9 cellular contexts compared by ENCODE assay signal in the genomic region with DNA sequence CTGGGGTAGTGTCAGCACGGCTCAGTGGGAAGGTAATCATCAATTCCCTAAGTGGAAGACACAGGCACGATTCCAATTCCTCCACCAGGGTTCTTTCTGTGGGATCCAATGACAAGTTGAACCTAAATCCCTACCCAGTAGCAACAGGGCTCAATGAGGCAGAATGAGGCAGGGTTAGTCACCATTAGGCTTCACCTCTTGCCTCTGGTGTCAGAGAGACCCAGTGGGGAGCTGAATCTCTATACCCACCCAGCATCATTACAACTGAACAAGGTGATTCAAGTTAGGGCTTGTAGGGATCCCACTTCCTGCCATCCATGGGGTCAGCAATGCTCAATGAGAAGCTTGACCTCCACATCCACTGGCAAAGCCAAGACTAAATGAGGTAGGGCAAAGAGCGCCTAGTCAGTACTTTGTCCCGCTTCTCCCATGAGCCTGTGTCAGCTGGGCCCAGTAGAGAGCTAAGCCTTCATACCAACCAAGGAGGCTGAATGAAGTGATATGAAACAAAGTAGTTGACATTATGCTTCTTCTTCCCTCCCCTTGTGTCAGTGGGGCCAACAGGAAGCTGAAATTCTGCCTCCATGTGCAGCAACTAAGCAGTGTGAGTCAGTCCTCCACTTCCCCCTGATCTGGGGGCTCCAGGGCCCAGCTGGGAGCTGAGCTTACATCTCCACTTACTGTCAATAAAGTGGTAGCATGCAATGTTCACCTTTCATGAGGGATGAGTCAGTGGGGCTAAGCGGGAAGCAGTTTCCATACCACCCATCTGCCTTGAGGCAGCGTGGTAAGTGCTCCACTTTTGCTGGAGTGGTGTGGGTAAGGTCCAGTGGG. TPM values are rescaled to one million over a fixed set of nuclear protein-coding genes. Genes with fewer than 3 reads are reported as not detected.
A peak's percentile ranks its signal among the peaks of the same experiment; 100 is the strongest.
DNase-seq lines count a peak whose midpoint lies in the region; ATAC-seq, FAIRE-seq and TF ChIP-seq lines count a peak whose summit lies in the region.
"Had no signal": no experiment of that assay in that cellular context is flagged by ENCODE, and none has a peak within 500 bp of the region (broad histone marks: within the 10 kb centered on the region; RNA-seq: fewer than 3 reads in every experiment).

No MANE protein-coding gene starts in this region.

- FAIRE-seq in keratinocyte (lab: Jason Lieb, UNC) = peak; percentile 95

- no peaks in the 10 kb centered on the region for H3K36me3 Mint-ChIP-seq in CD8-positive, alpha-beta memory T cell

- no peaks in the 10 kb centered on the region for H3K27me3 ChIP-seq in CD8-positive, alpha-beta memory T cell (ENCODE audit: insufficient read depth, low read length, poor library complexity, severe bottlenecking)
- H3K27me3 ChIP-seq in Karpas-422 (ENCODE audit: low read length) (no peaks in the 10 kb centered on the region), keratinocyte (ENCODE audit: control insufficient read depth, extremely low read depth, insufficient read depth, low read length) (no peaks in the 10 kb centered on the region)

- H3K4me3 Mint-ChIP-seq in CD8-positive, alpha-beta memory T cell = peak overlapping the region; percentile 49 to 80 (median 72)

- no peaks in the 10 kb centered on the region for H3K9me2 ChIP-seq in Karpas-422 (replicated peaks; ENCODE audit: insufficient read depth, low read length)

- ATAC-seq in GM21528 (IDR thresholded peaks at IDR 0.05; ENCODE audit: low FRiP score, unreplicated experiment) (no peak), HG03039 (IDR thresholded peaks at IDR 0.05; ENCODE audit: unreplicated experiment) (no peak)
- ATAC-seq: psoas muscle had no signal

- POLR2A ChIA-PET in CD8-positive, alpha-beta memory T cell (lab: Charles Lee) = no interaction called here

- no peak for TF ChIP-seq CTCF in keratinocyte (optimal IDR thresholded peaks at IDR 0.05 in 1 of 3, IDR thresholded peaks at IDR 0.05 in 1 of 3, conservative IDR thresholded peaks at IDR 0.05 in 1 of 3; ENCODE audit: extremely low read depth in 1 of 3, insufficient read depth in 2 of 3, low read length in 3 of 3)

- H3K36me3 ChIP-seq in CD8-positive, alpha-beta memory T cell (ENCODE audit: insufficient read depth, low read length) = no peaks in the 10 kb centered on the region
- H3K36me3 ChIP-seq in Karpas-422 (ENCODE audit: insufficient read depth, low read length) = no peaks in the 10 kb centered on the region
- no peaks in the 10 kb centered on the region for H3K36me3 ChIP-seq in keratinocyte (ENCODE audit: control insufficient read depth in 2 of 2, extremely low read depth in 1 of 2, insufficient read depth in 2 of 2, low read length in 2 of 2)

- H3K4me1 ChIP-seq in CD8-positive, alpha-beta memory T cell (ENCODE audit: insufficient read depth, low read length) = no peaks in the 10 kb centered on the region
- H3K4me1 ChIP-seq in Karpas-422 (ENCODE audit: low read length) (0 out of 2 replicates have a peak, but pooled peaks cover 3% of the 10 kb centered on the region), keratinocyte (ENCODE audit: control insufficient read depth, extremely low read depth, insufficient read depth, low read length) (peaks cover 14% of the 10 kb centered on the region)
- H3K4me1 ChIP-seq: psoas muscle had no signal

- dilution Hi-C loops in keratinocyte (cut with MboI; ENCODE audit: extremely low pct_ligation_motif_present, low sequenced_read_pairs) = no loop called here

- peak overlapping the region; percentile 55 for H3K4me2 ChIP-seq in Karpas-422 (ENCODE audit: low read depth, low read length, poor library complexity, severe bottlenecking)
- peak overlapping the region; percentile 24 for H3K4me2 ChIP-seq in keratinocyte (ENCODE audit: control insufficient read depth, extremely low read depth, insufficient read depth, low read depth, low read length)

- CTCF ChIA-PET in CD8-positive, alpha-beta memory T cell (lab: Charles Lee) = no interaction called here

- no peaks in the 10 kb centered on the region for H4K20me1 ChIP-seq in Karpas-422 (ENCODE audit: insufficient read depth, low read depth, low read length)
- no peaks in the 10 kb centered on the region for H4K20me1 ChIP-seq in keratinocyte (ENCODE audit: control insufficient read depth, extremely low read depth, insufficient read depth, low read length)

- H3K9me3 Mint-ChIP-seq in CD8-positive, alpha-beta memory T cell = peaks cover 0 to 2% (median 0%) of the 10 kb centered on the region in 5 donors

- peak overlapping the region; percentile 31 for H3K27ac ChIP-seq in CD8-positive, alpha-beta memory T cell (ENCODE audit: low read depth, low read length)
- H3K27ac ChIP-seq in Karpas-422 (ENCODE audit: low read length) = no peak overlapping the region
- peak overlapping the region; percentile 82 for H3K27ac ChIP-seq in keratinocyte (ENCODE audit: control insufficient read depth, insufficient read depth, low read length)
- H3K27ac ChIP-seq: psoas muscle had no signal

- H3K4me1 Mint-ChIP-seq in CD8-positive, alpha-beta memory T cell = peaks cover 0 to 5% (median 1%) of the 10 kb centered on the region in 3 donors

- H2AFZ ChIP-seq in Karpas-422 (ENCODE audit: low read length) (no peak overlapping the region), keratinocyte (ENCODE audit: control insufficient read depth, low read length) (peak overlapping the region; percentile 44)

- H3K4me3 ChIP-seq in CD8-positive, alpha-beta memory T cell (ENCODE audit: low read length) = no peak overlapping the region
- peak overlapping the region; percentile 39 for H3K4me3 ChIP-seq in Karpas-422 (ENCODE audit: low read length)
- peak overlapping the region; percentile 24 to 39 (median 36) for H3K4me3 ChIP-seq in keratinocyte (ENCODE audit: control insufficient read depth in 2 of 3, extremely low read depth in 1 of 3, insufficient read depth in 2 of 3, low read depth in 1 of 3, low read length in 3 of 3)

- H3K27ac Mint-ChIP-seq in CD8-positive, alpha-beta memory T cell = peak overlapping the region in 3 of 8 donors; percentile 21 to 54 (median 40)

- H3K79me2 ChIP-seq in Karpas-422 (ENCODE audit: low read length) (no peaks in the 10 kb centered on the region), keratinocyte (ENCODE audit: control insufficient read depth, insufficient read depth, low read length) (no peaks in the 10 kb centered on the region)

- H3K27me3 Mint-ChIP-seq in CD8-positive, alpha-beta memory T cell = peaks cover 0 to 8% of the 10 kb centered on the region in 2 donors

- H3K9me3 ChIP-seq in CD8-positive, alpha-beta memory T cell (ENCODE audit: low read length) = no peaks in the 10 kb centered on the region
- H3K9me3 ChIP-seq in Karpas-422 (ENCODE audit: low read length) (no peaks in the 10 kb centered on the region), keratinocyte (ENCODE audit: control insufficient read depth, low read depth, low read length) (no peaks in the 10 kb centered on the region)
- H3K9me3 ChIP-seq: psoas muscle had no signal

- H3K9me1 ChIP-seq in keratinocyte (ENCODE audit: control insufficient read depth, extremely low read depth, insufficient read depth, low read length) = no peaks in the 10 kb centered on the region

- H3K9ac ChIP-seq in Karpas-422 (ENCODE audit: low read length) = no peak overlapping the region
- H3K9ac ChIP-seq in keratinocyte (ENCODE audit: control insufficient read depth, extremely low read depth, insufficient read depth, low read length) = peak overlapping the region; percentile 58

- no peak for DNase-seq in CD8-positive, alpha-beta memory T cell
- DNase-seq in Karpas-422 (no peak), keratinocyte (ENCODE audit: low read depth, low spot score) (peak; percentile 38), DMS 273 treated with DMSO at 0.1 percent for 48 hours (lab: John Stamatoyannopoulos, UW) (no peak), ecto neural progenitor cell (ENCODE audit: low spot score) (no peak)
- DNase-seq in activated naive CD4-positive, alpha-beta T cell treated with Interleukin-2 at 50 U/mL for 16 hours = peak; percentile 9
- DNase-seq: psoas muscle had no signal

RNA-seq across cellular contexts. Expression of a gene that starts 36.4 kb away (rescaled TPM):
- total RNA-seq in CD8-positive, alpha-beta memory T cell = 10 to 100 TPM; 10.5 to 11.9 TPM
- polyA plus RNA-seq in CD8-positive, alpha-beta memory T cell = 18.6 TPM
- total RNA-seq in Karpas-422 (2014; rRNA removed; shearing (Covaris generic); ENCODE audit: low replicate concordance) = 15.6 and 22.0 TPM in 2 replicates
- polyA plus RNA-seq in keratinocyte = 9.0 to 14.5 TPM (median 9.9 TPM) in 3 replicates
- polyA plus RNA-seq in keratinocyte (2011; ENCODE audit: low read depth) = 19.6 TPM
- 5.9 and 11.4 TPM in 2 replicates for polyA plus RNA-seq in keratinocyte (2011; cell fraction: cytosol; rRNA removed)
- polyA plus RNA-seq in keratinocyte (2011; cell fraction: nucleus; rRNA removed) = 12.0 and 17.0 TPM in 2 replicates
- polyA plus RNA-seq in keratinocyte (2012; ENCODE audit: low replicate concordance) = 8.7 and 10.6 TPM in 2 replicates
- 4.3 to 11.0 TPM (median 7.6 TPM) in 3 replicates for polyA minus RNA-seq in keratinocyte
- 9.0 TPM for polyA minus RNA-seq in keratinocyte (2011; cell fraction: cytosol; rRNA and poly(A)+ RNA removed)
- polyA minus RNA-seq in keratinocyte (2011; cell fraction: nucleus; rRNA and poly(A)+ RNA removed) = 10.0 and 20.9 TPM in 2 replicates

RNA-seq across cellular contexts. Expression of a gene that starts 51.2 kb away (rescaled TPM):
- 1 to 10 TPM; 1.8 to 2.6 TPM for total RNA-seq in CD8-positive, alpha-beta memory T cell
- 2.0 TPM for polyA plus RNA-seq in CD8-positive, alpha-beta memory T cell
- 18.3 and 21.2 TPM in 2 replicates for total RNA-seq in Karpas-422 (2014; rRNA removed; shearing (Covaris generic); ENCODE audit: low replicate concordance)
- polyA plus RNA-seq in keratinocyte = 1.2 to 2.6 TPM (median 1.6 TPM) in 3 replicates
- polyA plus RNA-seq in keratinocyte (2011; ENCODE audit: low read depth) = 2.4 TPM
- 0.47 and 1.3 TPM in 2 replicates for polyA plus RNA-seq in keratinocyte (2011; cell fraction: cytosol; rRNA removed)
- 2.6 and 3.0 TPM in 2 replicates for polyA plus RNA-seq in keratinocyte (2011; cell fraction: nucleus; rRNA removed)
- 0.72 and 0.92 TPM in 2 replicates for polyA plus RNA-seq in keratinocyte (2012; ENCODE audit: low replicate concordance)
- 0.51 to 1.4 TPM in 2 of 3 replicates, not detected in the other for polyA minus RNA-seq in keratinocyte
- not detected for polyA minus RNA-seq in keratinocyte (2011; cell fraction: cytosol; rRNA and poly(A)+ RNA removed)
- 0.95 and 2.4 TPM in 2 replicates for polyA minus RNA-seq in keratinocyte (2011; cell fraction: nucleus; rRNA and poly(A)+ RNA removed)

RNA-seq across cellular contexts. Expression of a gene that starts 51.4 kb away (rescaled TPM):
- total RNA-seq in CD8-positive, alpha-beta memory T cell = not detected
- polyA plus RNA-seq in CD8-positive, alpha-beta memory T cell = not detected
- not detected in 2 replicates for total RNA-seq in Karpas-422 (2014; rRNA removed; shearing (Covaris generic); ENCODE audit: low replicate concordance)
- not detected in 3 replicates for polyA plus RNA-seq in keratinocyte
- polyA plus RNA-seq in keratinocyte (2011; ENCODE audit: low read depth) = not detected
- polyA plus RNA-seq in keratinocyte (2011; cell fraction: cytosol; rRNA removed) = not detected in 2 replicates
- not detected in 2 replicates for polyA plus RNA-seq in keratinocyte (2011; cell fraction: nucleus; rRNA removed)
- polyA plus RNA-seq in keratinocyte (2012; ENCODE audit: low replicate concordance) = not detected in 2 replicates
- not detected in 3 replicates for polyA minus RNA-seq in keratinocyte
- polyA minus RNA-seq in keratinocyte (2011; cell fraction: cytosol; rRNA and poly(A)+ RNA removed) = not detected
- polyA minus RNA-seq in keratinocyte (2011; cell fraction: nucleus; rRNA and poly(A)+ RNA removed) = not detected in 2 replicates
- total RNA-seq: psoas muscle had no signal
- polyA plus RNA-seq: psoas muscle had no signal

Comparison
In these comparisons a context has a peak if more than half of its experiments do, and no peak if none do; other contexts are left out.
1. DNase-seq: peak in activated naive CD4-positive, alpha-beta T cell treated with Interleukin-2 at 50 U/mL for 16 hours (single experiment) and keratinocyte (single experiment); none in CD8-positive, alpha-beta memory T cell (0 of 5), Karpas-422 (single experiment), DMS 273 treated with DMSO at 0.1 percent for 48 hours (single experiment) and ecto neural progenitor cell (single experiment).